Comparison of ENCODE assay signal across 6 cellular contexts in the genomic region with DNA sequence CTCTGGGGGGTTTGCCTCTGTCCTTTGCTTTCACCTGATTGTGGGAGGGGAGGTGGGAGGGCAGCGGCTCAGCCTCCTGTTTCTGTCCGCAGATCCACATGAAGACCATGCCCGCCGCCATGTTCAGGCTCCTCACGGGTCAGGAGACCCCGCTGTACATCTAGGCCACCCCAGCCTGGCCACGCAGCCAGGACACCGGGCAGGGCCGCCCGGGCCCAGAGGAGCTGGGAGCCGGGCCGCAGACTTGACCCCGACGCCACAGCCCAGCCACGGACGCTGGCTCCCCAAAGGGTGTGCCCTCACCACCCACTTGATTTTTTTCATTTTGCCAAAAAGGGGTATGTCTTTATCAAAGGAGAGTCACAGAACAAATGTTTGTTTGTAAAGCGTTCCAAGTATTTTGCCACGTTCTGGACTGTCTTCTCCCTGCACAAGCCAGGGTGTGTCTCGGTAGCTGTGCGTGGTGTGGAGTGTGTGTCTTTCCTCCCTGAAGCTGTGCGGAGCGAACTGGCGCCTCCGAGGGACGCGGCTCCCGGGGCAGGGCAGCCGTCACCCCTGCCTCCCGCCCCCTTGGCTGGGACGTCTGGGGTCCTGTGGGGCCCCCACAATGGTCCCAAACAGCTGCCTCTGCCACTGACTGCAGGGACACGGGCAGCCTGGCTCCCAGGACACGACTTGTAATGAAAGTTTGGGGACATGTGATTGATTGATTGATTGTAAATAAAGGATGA.
"Had no signal": no experiment of that assay in that cellular context is flagged by ENCODE, and none has a peak within 500 bp of the region (broad histone marks: within the 10 kb centered on the region; RNA-seq: fewer than 3 reads in every experiment).

No MANE protein-coding gene starts in this region.

- H2AFZ ChIP-seq: GM23338 had no signal

- ATAC-seq: GM23338, HepG2 had no signal

- H3K9me3 Mint-ChIP-seq: GM23338, H9 had no signal

- DNase-seq: H9, HCEC 1CT, KBM-7 had no signal

- H3K27ac Mint-ChIP-seq: GM23338, H9 had no signal

- H3K27ac ChIP-seq: HL-60 had no signal

- H3K4me2 ChIP-seq: GM23338 had no signal

- H3K4me3 ChIP-seq: GM23338 had no signal

- H3K4me3 Mint-ChIP-seq: GM23338, H9 had no signal
